1 cellular context compared by ENCODE assay signal in the genomic region with DNA sequence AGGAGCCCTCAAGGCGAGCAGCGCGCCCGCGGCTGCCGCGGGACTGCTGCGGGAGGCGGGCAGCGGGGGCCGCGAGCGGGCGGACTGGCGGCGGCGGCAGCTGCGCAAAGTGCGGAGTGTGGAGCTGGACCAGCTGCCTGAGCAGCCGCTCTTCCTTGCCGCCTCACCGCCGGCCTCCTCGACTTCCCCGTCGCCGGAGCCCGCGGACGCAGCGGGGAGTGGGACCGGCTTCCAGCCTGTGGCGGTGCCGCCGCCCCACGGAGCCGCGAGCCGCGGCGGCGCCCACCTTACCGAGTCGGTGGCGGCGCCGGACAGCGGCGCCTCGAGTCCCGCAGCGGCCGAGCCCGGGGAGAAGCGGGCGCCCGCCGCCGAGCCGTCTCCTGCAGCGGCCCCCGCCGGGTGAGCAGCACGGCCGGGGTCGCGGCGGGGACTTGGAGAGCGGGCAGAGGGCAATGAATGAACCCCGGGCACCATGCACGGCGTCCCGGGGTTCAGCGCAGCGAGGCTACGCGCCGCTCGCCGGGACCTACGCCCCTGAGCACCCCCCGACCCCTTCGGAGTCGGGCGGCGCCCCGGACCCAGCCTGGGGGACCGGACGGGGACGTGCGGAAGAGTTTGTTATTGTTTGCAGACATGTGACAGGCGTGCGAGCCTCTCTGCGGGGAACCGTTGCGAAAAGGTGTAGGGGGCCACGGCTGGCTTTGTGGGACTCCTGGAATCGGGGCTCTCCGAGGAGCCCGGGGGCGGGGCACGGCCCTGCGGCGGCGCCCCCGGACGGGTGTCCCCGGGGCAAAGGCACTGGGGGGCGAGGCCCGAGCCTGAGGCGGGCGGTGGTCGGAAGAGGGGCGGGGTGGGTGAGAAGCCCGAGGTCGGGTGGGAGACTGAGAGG.
TF ChIP-seq lines count a peak whose summit lies in the region.

No MANE protein-coding gene starts in this region.

TF ChIP-seq in HepG2, 621 proteins besides CTCF, POLR2A, EP300 and RAD21 (continued from another document and continues in another):
- TF ChIP-seq, protein P1, sequence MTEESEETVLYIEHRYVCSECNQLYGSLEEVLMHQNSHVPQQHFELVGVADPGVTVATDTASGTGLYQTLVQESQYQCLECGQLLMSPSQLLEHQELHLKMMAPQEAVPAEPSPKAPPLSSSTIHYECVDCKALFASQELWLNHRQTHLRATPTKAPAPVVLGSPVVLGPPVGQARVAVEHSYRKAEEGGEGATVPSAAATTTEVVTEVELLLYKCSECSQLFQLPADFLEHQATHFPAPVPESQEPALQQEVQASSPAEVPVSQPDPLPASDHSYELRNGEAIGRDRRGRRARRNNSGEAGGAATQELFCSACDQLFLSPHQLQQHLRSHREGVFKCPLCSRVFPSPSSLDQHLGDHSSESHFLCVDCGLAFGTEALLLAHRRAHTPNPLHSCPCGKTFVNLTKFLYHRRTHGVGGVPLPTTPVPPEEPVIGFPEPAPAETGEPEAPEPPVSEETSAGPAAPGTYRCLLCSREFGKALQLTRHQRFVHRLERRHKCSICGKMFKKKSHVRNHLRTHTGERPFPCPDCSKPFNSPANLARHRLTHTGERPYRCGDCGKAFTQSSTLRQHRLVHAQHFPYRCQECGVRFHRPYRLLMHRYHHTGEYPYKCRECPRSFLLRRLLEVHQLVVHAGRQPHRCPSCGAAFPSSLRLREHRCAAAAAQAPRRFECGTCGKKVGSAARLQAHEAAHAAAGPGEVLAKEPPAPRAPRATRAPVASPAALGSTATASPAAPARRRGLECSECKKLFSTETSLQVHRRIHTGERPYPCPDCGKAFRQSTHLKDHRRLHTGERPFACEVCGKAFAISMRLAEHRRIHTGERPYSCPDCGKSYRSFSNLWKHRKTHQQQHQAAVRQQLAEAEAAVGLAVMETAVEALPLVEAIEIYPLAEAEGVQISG (CRISPR knock-in tag; IDR thresholded peaks at IDR 0.05): no peak
- TF ChIP-seq SP1 (IDR thresholded peaks at IDR 0.05) (no peak), SP1 (CRISPR knock-in tag; IDR thresholded peaks at IDR 0.05) (no peak), HMG20A (CRISPR knock-in tag; IDR thresholded peaks at IDR 0.05; ENCODE audit: borderline replicate concordance) (no peak), ZNF788 (CRISPR knock-in tag; IDR thresholded peaks at IDR 0.05; ENCODE audit: borderline replicate concordance) (no peak; the same call in 1 of the 2 replicates), U2AF1 (optimal IDR thresholded peaks at IDR 0.05; ENCODE audit: low read depth, low read length) (no peak), SMAD9 (CRISPR knock-in tag; IDR thresholded peaks at IDR 0.05) (no peak), ZFP36L1 (CRISPR knock-in tag; IDR thresholded peaks at IDR 0.05) (no peak), EHMT2 (IDR thresholded peaks at IDR 0.05; ENCODE audit: borderline replicate concordance, low read depth, low read length) (no peak), ZNF24 (IDR thresholded peaks at IDR 0.05) (no peak), ZNF83 (CRISPR knock-in tag; IDR thresholded peaks at IDR 0.05; ENCODE audit: borderline replicate concordance) (no peak), TP53 (CRISPR knock-in tag; conservative IDR thresholded peaks at IDR 0.05) (no peak), TCF7 (IDR thresholded peaks at IDR 0.05; ENCODE audit: low read depth) (no peak), SMC3 (IDR thresholded peaks at IDR 0.05; ENCODE audit: low read length) (no peak), TBL1XR1 (IDR thresholded peaks at IDR 0.05; ENCODE audit: borderline replicate concordance, low read length, partially characterized antibody) (no peak), RARG (CRISPR knock-in tag; IDR thresholded peaks at IDR 0.05; ENCODE audit: low read depth) (no peak), SOX5 (CRISPR knock-in tag; IDR thresholded peaks at IDR 0.05; ENCODE audit: borderline replicate concordance) (no peak), ZNF674 (CRISPR knock-in tag; IDR thresholded peaks at IDR 0.05; ENCODE audit: low read depth) (0 out of 2 replicates have a peak, but pooled peaks have one; percentile 48), PRMT3 (CRISPR knock-in tag; IDR thresholded peaks at IDR 0.05; ENCODE audit: borderline replicate concordance, low read depth) (no peak; the same call in 1 of the 2 replicates), POLR2AphosphoS5 (IDR thresholded peaks at IDR 0.05; ENCODE audit: low read depth, low read length) (no peak), NR2F6 (IDR thresholded peaks at IDR 0.05) (no peak), NR2F6 (CRISPR knock-in tag; IDR thresholded peaks at IDR 0.05) (no peak), ZNF430 (CRISPR knock-in tag; IDR thresholded peaks at IDR 0.05) (no peak), ZNF780A (CRISPR knock-in tag; IDR thresholded peaks at IDR 0.05) (no peak), ZFP36L2 (CRISPR knock-in tag; IDR thresholded peaks at IDR 0.05) (no peak), DPF2 (CRISPR knock-in tag; IDR thresholded peaks at IDR 0.05; ENCODE audit: borderline replicate concordance, low read depth) (no peak), ZNF136 (CRISPR knock-in tag; IDR thresholded peaks at IDR 0.05; ENCODE audit: low read depth) (no peak), HMG20B (CRISPR knock-in tag; conservative IDR thresholded peaks at IDR 0.05) (no peak), POLR2AphosphoS2 (IDR thresholded peaks at IDR 0.05; ENCODE audit: low read depth, low read length) (no peak), ZSCAN12 (CRISPR knock-in tag; IDR thresholded peaks at IDR 0.05) (no peak), FIP1L1 (IDR thresholded peaks at IDR 0.05; ENCODE audit: borderline replicate concordance, insufficient read depth, low read depth, low read length) (no peak)
- TF ChIP-seq, protein P2, sequence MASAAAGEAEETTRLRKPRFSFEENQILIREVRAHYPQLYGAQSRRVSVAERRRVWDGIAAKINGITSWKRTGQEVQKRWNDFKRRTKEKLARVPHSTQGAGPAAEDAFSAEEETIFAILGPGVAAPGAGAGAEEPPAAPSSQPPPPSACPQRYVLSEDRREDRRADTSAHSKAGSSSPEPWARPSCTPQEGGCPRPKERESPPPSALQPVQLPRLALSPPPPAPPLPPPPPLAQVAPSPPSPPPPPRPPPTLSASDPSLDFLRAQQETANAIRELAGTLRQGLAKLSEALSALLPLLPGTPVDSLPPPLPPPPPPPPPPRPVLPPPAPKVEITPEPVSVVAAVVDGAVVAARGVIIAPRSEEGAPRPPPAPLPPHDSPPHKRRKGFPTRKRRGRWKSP (CRISPR knock-in tag; IDR thresholded peaks at IDR 0.05): no peak
- TF ChIP-seq, protein P3, sequence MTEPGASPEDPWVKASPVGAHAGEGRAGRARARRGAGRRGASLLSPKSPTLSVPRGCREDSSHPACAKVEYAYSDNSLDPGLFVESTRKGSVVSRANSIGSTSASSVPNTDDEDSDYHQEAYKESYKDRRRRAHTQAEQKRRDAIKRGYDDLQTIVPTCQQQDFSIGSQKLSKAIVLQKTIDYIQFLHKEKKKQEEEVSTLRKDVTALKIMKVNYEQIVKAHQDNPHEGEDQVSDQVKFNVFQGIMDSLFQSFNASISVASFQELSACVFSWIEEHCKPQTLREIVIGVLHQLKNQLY (CRISPR knock-in tag; IDR thresholded peaks at IDR 0.05): no peak
- TF ChIP-seq, protein P4, sequence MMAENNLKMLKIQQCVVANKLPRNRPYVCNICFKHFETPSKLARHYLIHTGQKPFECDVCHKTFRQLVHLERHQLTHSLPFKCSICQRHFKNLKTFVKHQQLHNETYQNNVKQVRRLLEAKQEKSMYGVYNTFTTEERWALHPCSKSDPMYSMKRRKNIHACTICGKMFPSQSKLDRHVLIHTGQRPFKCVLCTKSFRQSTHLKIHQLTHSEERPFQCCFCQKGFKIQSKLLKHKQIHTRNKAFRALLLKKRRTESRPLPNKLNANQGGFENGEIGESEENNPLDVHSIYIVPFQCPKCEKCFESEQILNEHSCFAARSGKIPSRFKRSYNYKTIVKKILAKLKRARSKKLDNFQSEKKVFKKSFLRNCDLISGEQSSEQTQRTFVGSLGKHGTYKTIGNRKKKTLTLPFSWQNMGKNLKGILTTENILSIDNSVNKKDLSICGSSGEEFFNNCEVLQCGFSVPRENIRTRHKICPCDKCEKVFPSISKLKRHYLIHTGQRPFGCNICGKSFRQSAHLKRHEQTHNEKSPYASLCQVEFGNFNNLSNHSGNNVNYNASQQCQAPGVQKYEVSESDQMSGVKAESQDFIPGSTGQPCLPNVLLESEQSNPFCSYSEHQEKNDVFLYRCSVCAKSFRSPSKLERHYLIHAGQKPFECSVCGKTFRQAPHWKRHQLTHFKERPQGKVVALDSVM (CRISPR knock-in tag; IDR thresholded peaks at IDR 0.05): no peak
- TF ChIP-seq, protein P5, sequence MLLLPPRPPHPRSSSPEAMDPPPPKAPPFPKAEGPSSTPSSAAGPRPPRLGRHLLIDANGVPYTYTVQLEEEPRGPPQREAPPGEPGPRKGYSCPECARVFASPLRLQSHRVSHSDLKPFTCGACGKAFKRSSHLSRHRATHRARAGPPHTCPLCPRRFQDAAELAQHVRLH (CRISPR knock-in tag; IDR thresholded peaks at IDR 0.05; ENCODE audit: borderline replicate concordance, low read depth): no peak
- TF ChIP-seq, protein P6, sequence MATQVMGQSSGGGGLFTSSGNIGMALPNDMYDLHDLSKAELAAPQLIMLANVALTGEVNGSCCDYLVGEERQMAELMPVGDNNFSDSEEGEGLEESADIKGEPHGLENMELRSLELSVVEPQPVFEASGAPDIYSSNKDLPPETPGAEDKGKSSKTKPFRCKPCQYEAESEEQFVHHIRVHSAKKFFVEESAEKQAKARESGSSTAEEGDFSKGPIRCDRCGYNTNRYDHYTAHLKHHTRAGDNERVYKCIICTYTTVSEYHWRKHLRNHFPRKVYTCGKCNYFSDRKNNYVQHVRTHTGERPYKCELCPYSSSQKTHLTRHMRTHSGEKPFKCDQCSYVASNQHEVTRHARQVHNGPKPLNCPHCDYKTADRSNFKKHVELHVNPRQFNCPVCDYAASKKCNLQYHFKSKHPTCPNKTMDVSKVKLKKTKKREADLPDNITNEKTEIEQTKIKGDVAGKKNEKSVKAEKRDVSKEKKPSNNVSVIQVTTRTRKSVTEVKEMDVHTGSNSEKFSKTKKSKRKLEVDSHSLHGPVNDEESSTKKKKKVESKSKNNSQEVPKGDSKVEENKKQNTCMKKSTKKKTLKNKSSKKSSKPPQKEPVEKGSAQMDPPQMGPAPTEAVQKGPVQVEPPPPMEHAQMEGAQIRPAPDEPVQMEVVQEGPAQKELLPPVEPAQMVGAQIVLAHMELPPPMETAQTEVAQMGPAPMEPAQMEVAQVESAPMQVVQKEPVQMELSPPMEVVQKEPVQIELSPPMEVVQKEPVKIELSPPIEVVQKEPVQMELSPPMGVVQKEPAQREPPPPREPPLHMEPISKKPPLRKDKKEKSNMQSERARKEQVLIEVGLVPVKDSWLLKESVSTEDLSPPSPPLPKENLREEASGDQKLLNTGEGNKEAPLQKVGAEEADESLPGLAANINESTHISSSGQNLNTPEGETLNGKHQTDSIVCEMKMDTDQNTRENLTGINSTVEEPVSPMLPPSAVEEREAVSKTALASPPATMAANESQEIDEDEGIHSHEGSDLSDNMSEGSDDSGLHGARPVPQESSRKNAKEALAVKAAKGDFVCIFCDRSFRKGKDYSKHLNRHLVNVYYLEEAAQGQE (IDR thresholded peaks at IDR 0.05; ENCODE audit: borderline replicate concordance in 1 of 2, low read depth in 1 of 2, low read length in 2 of 2): no peak
- TF ChIP-seq, protein P7, sequence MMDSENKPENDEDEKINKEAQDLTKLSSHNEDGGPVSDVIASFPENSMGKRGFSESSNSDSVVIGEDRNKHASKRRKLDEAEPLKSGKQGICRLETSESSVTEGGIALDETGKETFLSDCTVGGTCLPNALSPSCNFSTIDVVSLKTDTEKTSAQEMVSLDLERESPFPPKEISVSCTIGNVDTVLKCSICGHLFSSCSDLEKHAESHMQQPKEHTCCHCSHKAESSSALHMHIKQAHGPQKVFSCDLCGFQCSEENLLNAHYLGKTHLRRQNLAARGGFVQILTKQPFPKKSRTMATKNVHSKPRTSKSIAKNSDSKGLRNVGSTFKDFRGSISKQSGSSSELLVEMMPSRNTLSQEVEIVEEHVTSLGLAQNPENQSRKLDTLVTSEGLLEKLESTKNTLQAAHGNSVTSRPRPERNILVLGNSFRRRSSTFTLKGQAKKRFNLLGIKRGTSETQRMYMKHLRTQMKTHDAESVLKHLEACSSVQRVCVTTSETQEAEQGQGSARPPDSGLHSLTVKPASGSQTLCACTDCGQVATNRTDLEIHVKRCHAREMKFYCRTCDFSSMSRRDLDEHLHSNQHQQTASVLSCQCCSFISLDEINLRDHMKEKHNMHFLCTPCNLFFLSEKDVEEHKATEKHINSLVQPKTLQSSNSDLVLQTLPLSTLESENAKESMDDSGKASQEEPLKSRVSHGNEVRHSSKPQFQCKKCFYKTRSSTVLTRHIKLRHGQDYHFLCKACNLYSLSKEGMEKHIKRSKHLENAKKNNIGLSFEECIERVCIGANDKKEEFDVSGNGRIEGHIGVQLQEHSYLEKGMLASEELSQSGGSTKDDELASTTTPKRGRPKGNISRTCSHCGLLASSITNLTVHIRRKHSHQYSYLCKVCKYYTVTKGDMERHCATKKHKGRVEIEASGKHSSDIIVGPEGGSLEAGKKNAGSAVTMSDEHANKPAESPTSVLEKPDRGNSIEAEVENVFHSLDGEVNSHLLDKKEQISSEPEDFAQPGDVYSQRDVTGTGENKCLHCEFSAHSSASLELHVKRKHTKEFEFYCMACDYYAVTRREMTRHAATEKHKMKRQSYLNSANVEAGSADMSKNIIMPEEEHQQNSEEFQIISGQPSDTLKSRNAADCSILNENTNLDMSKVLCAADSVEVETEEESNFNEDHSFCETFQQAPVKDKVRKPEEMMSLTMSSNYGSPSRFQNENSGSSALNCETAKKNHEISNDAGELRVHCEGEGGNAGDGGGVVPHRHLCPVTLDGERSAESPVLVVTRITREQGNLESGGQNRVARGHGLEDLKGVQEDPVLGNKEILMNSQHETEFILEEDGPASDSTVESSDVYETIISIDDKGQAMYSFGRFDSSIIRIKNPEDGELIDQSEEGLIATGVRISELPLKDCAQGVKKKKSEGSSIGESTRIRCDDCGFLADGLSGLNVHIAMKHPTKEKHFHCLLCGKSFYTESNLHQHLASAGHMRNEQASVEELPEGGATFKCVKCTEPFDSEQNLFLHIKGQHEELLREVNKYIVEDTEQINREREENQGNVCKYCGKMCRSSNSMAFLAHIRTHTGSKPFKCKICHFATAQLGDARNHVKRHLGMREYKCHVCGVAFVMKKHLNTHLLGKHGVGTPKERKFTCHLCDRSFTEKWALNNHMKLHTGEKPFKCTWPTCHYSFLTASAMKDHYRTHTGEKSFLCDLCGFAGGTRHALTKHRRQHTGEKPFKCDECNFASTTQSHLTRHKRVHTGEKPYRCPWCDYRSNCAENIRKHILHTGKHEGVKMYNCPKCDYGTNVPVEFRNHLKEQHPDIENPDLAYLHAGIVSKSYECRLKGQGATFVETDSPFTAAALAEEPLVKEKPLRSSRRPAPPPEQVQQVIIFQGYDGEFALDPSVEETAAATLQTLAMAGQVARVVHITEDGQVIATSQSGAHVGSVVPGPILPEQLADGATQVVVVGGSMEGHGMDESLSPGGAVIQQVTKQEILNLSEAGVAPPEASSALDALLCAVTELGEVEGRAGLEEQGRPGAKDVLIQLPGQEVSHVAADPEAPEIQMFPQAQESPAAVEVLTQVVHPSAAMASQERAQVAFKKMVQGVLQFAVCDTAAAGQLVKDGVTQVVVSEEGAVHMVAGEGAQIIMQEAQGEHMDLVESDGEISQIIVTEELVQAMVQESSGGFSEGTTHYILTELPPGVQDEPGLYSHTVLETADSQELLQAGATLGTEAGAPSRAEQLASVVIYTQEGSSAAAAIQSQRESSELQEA (CRISPR knock-in tag; IDR thresholded peaks at IDR 0.05; ENCODE audit: not compliant biosample characterization): no peak
- TF ChIP-seq, protein P8, sequence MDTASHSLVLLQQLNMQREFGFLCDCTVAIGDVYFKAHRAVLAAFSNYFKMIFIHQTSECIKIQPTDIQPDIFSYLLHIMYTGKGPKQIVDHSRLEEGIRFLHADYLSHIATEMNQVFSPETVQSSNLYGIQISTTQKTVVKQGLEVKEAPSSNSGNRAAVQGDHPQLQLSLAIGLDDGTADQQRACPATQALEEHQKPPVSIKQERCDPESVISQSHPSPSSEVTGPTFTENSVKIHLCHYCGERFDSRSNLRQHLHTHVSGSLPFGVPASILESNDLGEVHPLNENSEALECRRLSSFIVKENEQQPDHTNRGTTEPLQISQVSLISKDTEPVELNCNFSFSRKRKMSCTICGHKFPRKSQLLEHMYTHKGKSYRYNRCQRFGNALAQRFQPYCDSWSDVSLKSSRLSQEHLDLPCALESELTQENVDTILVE (CRISPR knock-in tag; IDR thresholded peaks at IDR 0.05): no peak
